In the genomic region with DNA sequence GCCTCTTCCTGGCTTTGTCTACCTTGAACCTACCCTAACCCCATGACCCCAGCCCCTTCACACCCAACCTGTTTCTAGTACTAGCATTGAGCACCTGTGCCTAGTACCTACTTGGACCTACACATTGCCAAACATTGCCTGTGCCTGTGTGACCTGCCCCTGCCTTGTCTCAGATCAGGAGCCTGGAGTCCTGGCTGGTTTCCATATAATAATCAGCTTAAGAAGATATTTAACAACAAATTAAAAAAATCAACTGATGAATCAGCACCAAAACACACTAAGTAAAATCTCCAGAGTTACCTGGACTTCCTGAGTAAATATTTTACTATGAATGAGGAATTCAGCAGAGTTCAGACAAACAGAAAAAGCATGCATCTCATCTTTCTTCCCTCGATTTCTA, we compare ENCODE assay signal across 32 cellular contexts. TPM values are rescaled to one million over a fixed set of nuclear protein-coding genes. Genes with fewer than 3 reads are reported as not detected.
"Had no signal": no experiment of that assay in that cellular context is flagged by ENCODE, and none has a peak within 500 bp of the region (broad histone marks: within the 10 kb centered on the region; RNA-seq: fewer than 3 reads in every experiment).

No MANE protein-coding gene starts in this region.

- H3K9me3 ChIP-seq: lower lobe of right lung, mucosa of descending colon, neutrophil, pancreas, psoas muscle, thyroid gland, upper lobe of left lung, vagina had no signal

- H3K27me3 ChIP-seq: brain microvascular endothelial cell, neutrophil, pancreas, thyroid gland, upper lobe of left lung, vagina had no signal

- H3K4me3 ChIP-seq: lower lobe of right lung, mucosa of descending colon, pancreas, psoas muscle, spleen, thyroid gland, upper lobe of left lung, vagina had no signal

- ATAC-seq: esophagus mucosa, left colon, lower lobe of right lung, mucosa of descending colon, psoas muscle, right cardiac atrium, T-helper 17 cell had no signal

- H3K4me1 ChIP-seq: psoas muscle had no signal

- H3K36me3 ChIP-seq: brain microvascular endothelial cell, lower lobe of right lung, neutrophil, pancreas, spleen, thyroid gland, upper lobe of left lung, vagina had no signal

- H3K27ac ChIP-seq: brain microvascular endothelial cell, lower lobe of right lung, neutrophil, pancreas, psoas muscle, spleen, thyroid gland, upper lobe of left lung, vagina had no signal

- DNase-seq: activated CD4-positive, alpha-beta memory T cell treated with anti-CD3 and anti-CD28 coated beads for 36 hours; activated CD4-positive, alpha-beta T cell treated with anti-CD3 and anti-CD28 coated beads, Interleukin-2, amount 10 ng/mL, durations not matched to agents 24 days and 14 days; activated CD4-positive, CD25-positive, alpha-beta regulatory T cell treated with anti-CD3 and anti-CD28 coated beads, Interleukin-2, amount 50 U/mL, for 72 hours; activated CD8-positive, alpha-beta memory T cell treated with anti-CD3 and anti-CD28 coated beads, Interleukin-2, amount 50 U/mL, for 4 hours; activated gamma-delta T cell; activated naive CD4-positive, alpha-beta T cell treated with anti-CD3 and anti-CD28 coated beads, Interleukin-2, amount 10 ng/mL, durations not matched to agents 7 days and 5 days; activated naive CD8-positive, alpha-beta T cell treated with anti-CD3 and anti-CD28 coated beads, Interleukin-2, amount 10 ng/mL, durations not matched to agents 7 days and 5 days; activated T-cell treated with anti-CD3 and anti-CD28 coated beads, Interleukin-2, amount 50 U/mL, for 1 hour; amniotic stem cell; brain microvascular endothelial cell; caudate nucleus; cortex of kidney; foreskin fibroblast; head of caudate nucleus; hippocampal formation; left colon; lower lobe of right lung; mucosa of descending colon; pancreas; psoas muscle; right cardiac atrium; spleen; stimulated activated naive CD4-positive, alpha-beta T cell treated with Interleukin-2 at 50 U/mL for 16 hours; T-helper 17 cell; T1000; thyroid gland; upper lobe of left lung had no signal

RNA-seq across cellular contexts. Expression of gene LPAR1, which starts 17.7 kb away (rescaled TPM):
- total RNA-seq: activated CD4-positive, alpha-beta memory T cell treated with anti-CD3 and anti-CD28 coated beads for 36 hours; activated CD4-positive, alpha-beta T cell treated with anti-CD3 and anti-CD28 coated beads, Interleukin-2, amount 10 ng/mL, durations not matched to agents 24 days and 14 days; activated CD8-positive, alpha-beta memory T cell treated with anti-CD3 and anti-CD28 coated beads for 36 hours; activated T-helper 1 cell treated with anti-CD3 and anti-CD28 coated beads, Interleukin-12 subunit alpha, Interleukin-12 subunit beta, Interleukin-2, Interleukin-4 antibody, amounts not matched to agents 30 ng/mL and 10 ng/mL and 1 ng/mL, durations not matched to agents 14 hours and 24 hours and 36 hours; T-helper 17 cell had no signal
